ENCODE assay signal across 26 cellular contexts in the genomic region with DNA sequence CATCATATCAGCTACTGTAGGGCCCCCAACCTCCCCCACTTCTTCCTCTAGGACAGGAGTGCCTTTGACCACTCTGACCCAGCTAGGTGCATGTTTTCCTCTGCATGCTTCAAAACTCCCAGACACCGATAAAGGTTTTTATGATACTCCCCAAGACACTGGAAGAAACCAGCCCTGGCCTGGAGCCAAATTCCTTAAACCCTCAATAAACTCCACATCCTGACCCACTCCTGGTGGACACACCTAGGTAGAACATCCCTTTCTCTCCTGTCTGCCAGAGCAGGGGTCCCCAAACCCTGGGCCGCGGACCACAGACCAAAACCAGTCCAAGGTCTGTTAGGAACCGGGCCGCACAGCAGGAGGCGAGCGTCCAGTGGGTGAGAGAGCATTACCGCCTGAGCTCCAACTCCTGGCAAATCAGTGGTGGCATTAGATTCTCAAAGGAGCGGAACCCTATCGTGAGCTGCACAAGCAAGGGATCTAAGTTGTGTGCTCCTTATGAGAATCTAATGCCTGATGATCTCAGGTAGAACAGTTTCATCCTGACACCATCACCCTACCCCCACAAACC.
"Had no signal": no experiment of that assay in that cellular context is flagged by ENCODE, and none has a peak within 500 bp of the region (broad histone marks: within the 10 kb centered on the region; RNA-seq: fewer than 3 reads in every experiment).

No MANE protein-coding gene starts in this region.

- H3K36me3 ChIP-seq: cardiac muscle cell, WERI-Rb-1 had no signal

- H3K27me3 ChIP-seq: body of pancreas, cardiac muscle cell, colonic mucosa, gastroesophageal sphincter, right lobe of liver, testis, transverse colon had no signal

- ATAC-seq: activated CD4-positive, CD25-positive, alpha-beta regulatory T cell treated with anti-CD3 and anti-CD28 coated beads, Interleukin-2, amount 50 U/mL, for 24 hours; body of pancreas; gastroesophageal sphincter; natural killer cell; right lobe of liver; stimulated activated naive CD8-positive, alpha-beta T cell treated with anti-CD3 and anti-CD28 coated beads, Interleukin-15, Interleukin-2, amounts not matched to agents 100 U/mL and 50 U/mL, for 24 hours; T-helper 17 cell had no signal

- DNase-seq: activated CD4-positive, alpha-beta T cell treated with anti-CD3 and anti-CD28 coated beads for 48 hours; activated CD4-positive, alpha-beta T cell treated with anti-CD3 and anti-CD28 coated beads, Interleukin-2, amount 50 U/mL, for 48 hours; activated CD8-positive, alpha-beta memory T cell treated with anti-CD3 and anti-CD28 coated beads for 24 hours; activated effector memory CD4-positive, alpha-beta T cell treated with Interleukin-2 at 50 U/mL for 16 hours; activated naive CD4-positive, alpha-beta T cell treated with Interleukin-2 at 50 U/mL for 16 hours; anterior cingulate cortex; body of pancreas; cerebellar nuclear complex; colonic mucosa; effector memory CD4-positive, alpha-beta T cell; hippocampal formation; natural killer cell; stimulated activated CD4-positive, alpha-beta T cell treated with anti-CD3 and anti-CD28 coated beads, Interleukin-12 subunit alpha, Interleukin-12 subunit beta, amount 100 ng/mL, for 4 hours; stimulated activated CD4-positive, alpha-beta T cell treated with anti-CD3 and anti-CD28 coated beads, Interleukin-4, amount 100 ng/mL, for 1 hour; stimulated activated naive CD8-positive, alpha-beta T cell treated with anti-CD3 and anti-CD28 coated beads, Interleukin-15, Interleukin-2, amounts not matched to agents 100 U/mL and 50 U/mL, for 24 hours; T-helper 17 cell; T1000; testis; transverse colon; WERI-Rb-1 had no signal

- FAIRE-seq: urothelium cell line had no signal

- H3K4me1 ChIP-seq: body of pancreas, colonic mucosa, right lobe of liver, transverse colon had no signal

- H3K9me3 ChIP-seq: body of pancreas, colonic mucosa, gastroesophageal sphincter, right lobe of liver, testis, transverse colon had no signal

- H3K27ac ChIP-seq: body of pancreas, cardiac muscle cell, colonic mucosa, right lobe of liver, skin epidermis, testis, WERI-Rb-1 had no signal

- H3K4me3 ChIP-seq: body of pancreas, cardiac muscle cell, colonic mucosa, gastroesophageal sphincter, right lobe of liver, skin epidermis, testis, transverse colon had no signal
